In genomic region chr7:7920481-7920880, GRCh38 we compare ENCODE assay signal across 8 cellular contexts. TPM values are rescaled to one million over a fixed set of nuclear protein-coding genes. Genes with fewer than 3 reads are reported as not detected.
DNase-seq lines count a peak whose midpoint lies in the region; ATAC-seq, FAIRE-seq and TF ChIP-seq lines count a peak whose summit lies in the region.

No MANE protein-coding gene starts in this region.

- no peaks in the 10 kb centered on the region for H3K27me3 ChIP-seq in duodenal mucosa (ENCODE audit: control insufficient read depth in 1 of 2, insufficient read depth in 2 of 2, low read length in 2 of 2)

- H3K4me1 ChIP-seq in duodenal mucosa (ENCODE audit: control insufficient read depth in 1 of 2, insufficient read depth in 2 of 2, low read length in 2 of 2), result peaks cover 8 to 14% of the 10 kb centered on the region in 2 donors

- H3K27ac Mint-ChIP-seq in CD14-positive monocyte, result no peak overlapping the region
- no peak overlapping the region for H3K27ac Mint-ChIP-seq in progenitor cell of endocrine pancreas

- no peak overlapping the region for H3K4me3 Mint-ChIP-seq in CD14-positive monocyte
- no peak overlapping the region for H3K4me3 Mint-ChIP-seq in progenitor cell of endocrine pancreas (ENCODE audit: low read depth)

- H3K4me3 ChIP-seq in duodenal mucosa (ENCODE audit: low read depth in 1 of 2, low read length in 2 of 2), result peak overlapping the region; percentile 51 to 62

- H3K27ac ChIP-seq in duodenal mucosa (ENCODE audit: low read depth, low read length), result no peak overlapping the region

- TF ChIP-seq POLR2A in GM12892 (IDR thresholded peaks at IDR 0.05; ENCODE audit: low read depth, low read length), result no peak

- no peaks in the 10 kb centered on the region for H3K9me3 ChIP-seq in duodenal mucosa (ENCODE audit: control insufficient read depth in 1 of 2, low read length in 2 of 2)

- H3K4me1 Mint-ChIP-seq in CD14-positive monocyte (no peaks in the 10 kb centered on the region), progenitor cell of endocrine pancreas (ENCODE audit: low read depth) (peaks cover 32% of the 10 kb centered on the region)

- ATAC-seq in GM19467 (IDR thresholded peaks at IDR 0.05; ENCODE audit: unreplicated experiment), result peak; percentile 86
- peak; percentile 94 for ATAC-seq in HG03432 (IDR thresholded peaks at IDR 0.05; ENCODE audit: unreplicated experiment)

- no peaks in the 10 kb centered on the region for H3K36me3 ChIP-seq in duodenal mucosa (ENCODE audit: control insufficient read depth in 1 of 2, insufficient read depth in 2 of 2, low read length in 2 of 2)

- H3K36me3 Mint-ChIP-seq in CD14-positive monocyte (no peaks in the 10 kb centered on the region), progenitor cell of endocrine pancreas (ENCODE audit: insufficient read depth) (peaks cover 4% of the 10 kb centered on the region)

- intact Hi-C loops in CD14-positive monocyte (cut with micrococcal nuclease), result no loop called here

- no peak overlapping the region for H3K9ac ChIP-seq in duodenal mucosa (ENCODE audit: low read depth in 1 of 2, low read length in 2 of 2)

- TF ChIP-seq CTCF in CD14-positive monocyte (IDR thresholded peaks at IDR 0.05) (no peak), progenitor cell of endocrine pancreas (IDR thresholded peaks at IDR 0.05; ENCODE audit: unreplicated experiment) (no peak)

- FAIRE-seq in GM12892 (lab: Jason Lieb, UNC), result peak; percentile 81

- DNase-seq in GM12892 (ENCODE audit: insufficient read length), result peak; percentile 7
- no peak for DNase-seq in NCI-H2227 (lab: John Stamatoyannopoulos, UW; ENCODE audit: unreplicated experiment)
- DNase-seq in CD14-positive monocyte (ENCODE audit: low spot score), result no peak
- DNase-seq in progenitor cell of endocrine pancreas (ENCODE audit: low spot score, unreplicated experiment), result no peak
- DNase-seq in GOT3 (lab: John Stamatoyannopoulos, UW), result no peak

- H3K27me3 Mint-ChIP-seq in CD14-positive monocyte (ENCODE audit: low read depth in 3 of 3) (peaks cover 0 to 2% (median 1%) of the 10 kb centered on the region in 3 donors), progenitor cell of endocrine pancreas (no peaks in the 10 kb centered on the region)

- peaks cover 0 to 3% (median 0%) of the 10 kb centered on the region in 7 donors for H3K9me3 Mint-ChIP-seq in CD14-positive monocyte
- H3K9me3 Mint-ChIP-seq in progenitor cell of endocrine pancreas (ENCODE audit: low read depth), result peaks cover 2% of the 10 kb centered on the region

RNA-seq across cellular contexts. Expression of gene GLCCI1, which starts 48.1 kb away (rescaled TPM):
- 49.8 TPM for polyA plus RNA-seq in GM12892 (2012; ENCODE audit: missing spikeins)
- 1 to 10 TPM in 1 of 2 donors, under 1 TPM in 1; 0.89 to 1.1 TPM for polyA plus RNA-seq in CD14-positive monocyte
- total RNA-seq in progenitor cell of endocrine pancreas, result 39.3 and 42.4 TPM in 2 replicates
